ENCODE assay signal across 8 cellular contexts in genomic region chr16:31108794-31109558, GRCh38. TPM values are rescaled to one million over a fixed set of nuclear protein-coding genes. Genes with fewer than 3 reads are reported as not detected.
DNase-seq lines count a peak whose midpoint lies in the region; ATAC-seq, FAIRE-seq and TF ChIP-seq lines count a peak whose summit lies in the region.

No MANE protein-coding gene starts in this region.

- H3K79me1 ChIP-seq in H1 (ENCODE audit: low read depth, low read length) = no peaks in the 10 kb centered on the region; the same call in 1 of the 2 replicates

- H2AFZ ChIP-seq in H1 (ENCODE audit: low read length) = no peak overlapping the region

- CTCF ChIA-PET in H1 (lab: Charles Lee; ENCODE audit: partially characterized antibody) = interaction anchor here (1.0 to 3.1 kb wide), 4 partner anchors 8 to 33 kb away, joined by 3 to 8 read pairs (median 3); partner anchors contain the start of gene KAT8

- H3K9ac ChIP-seq in H1 (replicated peaks in 1 of 4; ENCODE audit: extremely low read depth in 1 of 4, low read depth in 3 of 4, low read length in 3 of 4) = no peak overlapping the region

- POLR2A ChIA-PET in H1 (lab: Charles Lee; ENCODE audit: partially characterized antibody) = interaction anchor here (1.1 to 29.9 kb wide), 5 partner anchors 8 to 71 kb away, joined by 3 to 713 read pairs (median 3); partner anchors contain the start of genes FUS, KAT8, PRSS36 and PRSS8

- no peaks in the 10 kb centered on the region for H3K9me3 ChIP-seq in H1 (ENCODE audit: insufficient read depth in 2 of 2, low read depth in 1 of 2, low read length in 1 of 2)

- TF ChIP-seq RAD21 in H1 (IDR thresholded peaks at IDR 0.05 in 1 of 2, conservative IDR thresholded peaks at IDR 0.05 in 1 of 2; ENCODE audit: low read depth in 2 of 2, low read length in 2 of 2) = no peak

- H3K36me3 Mint-ChIP-seq in nephron (ENCODE audit: low read depth) = peaks cover 27% of the 10 kb centered on the region

- H3K79me2 ChIP-seq in H1 (ENCODE audit: control insufficient read depth in 1 of 2, insufficient read depth in 2 of 2, low read length in 2 of 2) = no peaks in the 10 kb centered on the region

- H3K36me3 ChIP-seq in H1 (ENCODE audit: control insufficient read depth in 2 of 4, insufficient read depth in 4 of 4, low read length in 3 of 4) = peaks cover 2 to 18% (median 12%) of the 10 kb centered on the region in 4 experiments; a peak in 5 of 8 replicates

- peak overlapping the region; percentile 88 to 92 (median 92) for H3K4me3 Mint-ChIP-seq in nephron

- no peak overlapping the region for H4K91ac ChIP-seq in H1 (replicated peaks; ENCODE audit: insufficient read length, low read length)

- FAIRE-seq in H1 (lab: Jason Lieb, UNC) = no peak

- peaks cover 8% of the 10 kb centered on the region for H3K23me2 ChIP-seq in H1 (ENCODE audit: low read depth, low read length)

- H2AK5ac ChIP-seq in H1 (ENCODE audit: low read depth, low read length) = no peak overlapping the region

- H3K27me3 ChIP-seq in H1 (replicated peaks in 1 of 4; ENCODE audit: control insufficient read depth in 3 of 4, extremely low read depth in 1 of 4, insufficient read depth in 3 of 4, low read length in 3 of 4) = no peaks in the 10 kb centered on the region

- H3K23ac ChIP-seq in H1 (ENCODE audit: insufficient read length) = no peak overlapping the region

- H2BK120ac ChIP-seq in H1 (replicated peaks; ENCODE audit: low read depth, low read length) = no peak overlapping the region

- peak overlapping the region; percentile 59 for H3K4me3 ChIP-seq in NB4 (ENCODE audit: low read depth, low read length)
- H3K4me3 ChIP-seq in H1 (ENCODE audit: extremely low read depth in 1 of 4, insufficient read depth in 2 of 4, low read depth in 3 of 4, low read length in 4 of 4) = peak overlapping the region; percentile 61 to 87 (median 70)

- H3K4ac ChIP-seq in H1 (replicated peaks; ENCODE audit: insufficient read length, low read depth, low read length) = no peak overlapping the region

- H3K27ac ChIP-seq in C4-2B (peak overlapping the region; percentile 95), H1 (ENCODE audit: low read depth, low read length) (no peak overlapping the region)

- H3K27me3 Mint-ChIP-seq in nephron (ENCODE audit: low read depth) = no peaks in the 10 kb centered on the region

- no peak overlapping the region; the same call in 1 of the 2 replicates for H3K18ac ChIP-seq in H1 (ENCODE audit: extremely low read depth, low read length)

- no peak overlapping the region for H3K14ac ChIP-seq in H1 (ENCODE audit: insufficient read length)

- no peaks in the 10 kb centered on the region for H4K20me1 ChIP-seq in H1 (replicated peaks in 1 of 2; ENCODE audit: control insufficient read depth in 1 of 2, insufficient read depth in 2 of 2, low read length in 2 of 2)

- TF ChIP-seq CTCF in C4-2B (conservative IDR thresholded peaks at IDR 0.05) (no peak), NB4 (IDR thresholded peaks at IDR 0.05; ENCODE audit: low read depth, low read length) (no peak), H1 (IDR thresholded peaks at IDR 0.05; ENCODE audit: control extremely low read depth in 1 of 3, insufficient read depth in 1 of 3, low read depth in 1 of 3, low read length in 3 of 3) (no peak), nephron (IDR thresholded peaks at IDR 0.05; ENCODE audit: unreplicated experiment in 3 of 3) (no peak)

- no peak for TF ChIP-seq EP300 in H1 (IDR thresholded peaks at IDR 0.05; ENCODE audit: borderline replicate concordance in 1 of 2, low read depth in 2 of 2, low read length in 2 of 2)

- no peak overlapping the region for H4K5ac ChIP-seq in H1 (ENCODE audit: insufficient read length, low read depth, low read length)

- ATAC-seq in HG03521 (IDR thresholded peaks at IDR 0.05; ENCODE audit: unreplicated experiment) = no peak
- no peak for ATAC-seq in activated CD4-positive, CD25-positive, alpha-beta regulatory T cell treated with anti-CD3 and anti-CD28 coated beads, Interleukin-2, amount 50 U/mL, for 24 hours
- no peak for ATAC-seq in GM21619 (IDR thresholded peaks at IDR 0.05; ENCODE audit: unreplicated experiment)

- WGBS in H1 (ENCODE audit: extremely low coverage in 1 of 2, insufficient coverage in 1 of 2, insufficient read length in 1 of 2, insufficient replicate concordance in 2 of 2, low coverage in 1 of 2, low lambda C conversion rate in 2 of 2, missing lambda C conversion rate in 1 of 2), 2 experiments = 49% methylated on average over 53 of the region's 57 CpGs; no CpG with 5 or more reads in 1 of the 2 experiments

- H4K8ac ChIP-seq in H1 (ENCODE audit: extremely low read depth, insufficient read depth, low read length) = peak overlapping the region; percentile 28

- no peaks in the 10 kb centered on the region for H3K9me3 Mint-ChIP-seq in nephron

- TF ChIP-seq POLR2A in NB4 (IDR thresholded peaks at IDR 0.05; ENCODE audit: extremely low read depth, insufficient read length) (no peak), H1 (IDR thresholded peaks at IDR 0.05; ENCODE audit: control extremely low read depth in 1 of 2, low read depth in 2 of 2, low read length in 2 of 2) (no peak)

- no peak overlapping the region for H2BK15ac ChIP-seq in H1 (ENCODE audit: low read length)

- 0 out of 2 replicates have a peak overlapping the region, but pooled peaks have one; percentile 23 for H2BK12ac ChIP-seq in H1 (ENCODE audit: low read depth, low read length)

- H3K4me2 ChIP-seq in H1 (ENCODE audit: insufficient read depth in 1 of 2, low read depth in 2 of 2, low read length in 2 of 2) = peak overlapping the region; percentile 60 to 77

- peaks cover 0 to 5% (median 2%) of the 10 kb centered on the region in 4 experiments; a peak in 1 of 7 replicates for H3K4me1 ChIP-seq in H1 (replicated peaks in 1 of 4; ENCODE audit: control insufficient read depth in 3 of 4, insufficient read depth in 4 of 4, low read length in 3 of 4)

- no peak overlapping the region for H2BK5ac ChIP-seq in H1 (ENCODE audit: low read depth, low read length)

- H2BK20ac ChIP-seq in H1 (ENCODE audit: low read length) = no peak overlapping the region

- no peak overlapping the region for H3K56ac ChIP-seq in H1 (replicated peaks; ENCODE audit: insufficient read length, low read depth, low read length)

- H3K27ac Mint-ChIP-seq in nephron = peak overlapping the region in 2 of 3 experiments; percentile 56 to 64

- no peak for DNase-seq in NB4 (ENCODE audit: low read depth)
- no peak for DNase-seq in H1 (ENCODE audit: low read depth in 1 of 2, low spot score in 2 of 2)
- DNase-seq in NCI-H2171 treated with DMSO at 0.1 percent for 48 hours (lab: John Stamatoyannopoulos, UW) = no peak

- peaks cover 13% of the 10 kb centered on the region for H3K4me1 Mint-ChIP-seq in nephron

RNA-seq across cellular contexts. Expression of gene BCKDK, which starts 0.8 kb away (rescaled TPM):
- total RNA-seq in H1 (2021; fragmentation: NEBNext Ultra II Directional; extraction: Animal tissue kit (Norgen Biotek cat#: 25700)) = 49.6 and 51.5 TPM in 2 replicates
- 77.1 and 97.1 TPM in 2 replicates for polyA plus RNA-seq in H1 (2011; rRNA removed)
- 46.5 TPM for polyA plus RNA-seq in H1 (2011; cell fraction: cytosol; rRNA removed)
- polyA plus RNA-seq in H1 (2011; cell fraction: nucleus; rRNA removed) = 79.7 TPM
- polyA plus RNA-seq in H1 (2012, experiment 1 of 2) = 30.1 to 58.0 TPM (median 53.0 TPM) in 4 replicates
- 61.9 TPM for polyA plus RNA-seq in H1 (2012, experiment 2 of 2)
- polyA plus RNA-seq in H1 (2013, experiment 1 of 2) = 45.0 TPM
- 46.8 TPM for polyA plus RNA-seq in H1 (2013, experiment 2 of 2)
- 24.8 and 31.0 TPM in 2 replicates for polyA minus RNA-seq in H1 (2011; rRNA and poly(A)+ RNA removed)
- polyA minus RNA-seq in H1 (2011; cell fraction: cytosol; rRNA and poly(A)+ RNA removed) = 36.6 TPM
- polyA minus RNA-seq in H1 (2011; cell fraction: nucleus; rRNA and poly(A)+ RNA removed) = 32.5 TPM

RNA-seq across cellular contexts. Expression of gene KAT8, which starts 8.5 kb away (rescaled TPM):
- total RNA-seq in H1 (2021; fragmentation: NEBNext Ultra II Directional; extraction: Animal tissue kit (Norgen Biotek cat#: 25700)) = 61.6 and 68.7 TPM in 2 replicates
- 52.6 and 60.8 TPM in 2 replicates for polyA plus RNA-seq in H1 (2011; rRNA removed)
- 73.1 TPM for polyA plus RNA-seq in H1 (2011; cell fraction: cytosol; rRNA removed)
- 90.5 TPM for polyA plus RNA-seq in H1 (2011; cell fraction: nucleus; rRNA removed)
- polyA plus RNA-seq in H1 (2012, experiment 1 of 2) = 51.6 to 65.4 TPM (median 59.2 TPM) in 4 replicates
- 51.0 TPM for polyA plus RNA-seq in H1 (2012, experiment 2 of 2)
- 35.2 TPM for polyA plus RNA-seq in H1 (2013, experiment 1 of 2)
- 33.5 TPM for polyA plus RNA-seq in H1 (2013, experiment 2 of 2)
- polyA minus RNA-seq in H1 (2011; rRNA and poly(A)+ RNA removed) = 43.6 and 47.9 TPM in 2 replicates
- polyA minus RNA-seq in H1 (2011; cell fraction: cytosol; rRNA and poly(A)+ RNA removed) = 29.1 TPM
- 25.3 TPM for polyA minus RNA-seq in H1 (2011; cell fraction: nucleus; rRNA and poly(A)+ RNA removed)

RNA-seq across cellular contexts. Expression of gene VKORC1, which starts 14.4 kb away (rescaled TPM):
- total RNA-seq in H1 (2021; fragmentation: NEBNext Ultra II Directional; extraction: Animal tissue kit (Norgen Biotek cat#: 25700)) = 83.3 and 84.1 TPM in 2 replicates
- 483 and 512 TPM in 2 replicates for polyA plus RNA-seq in H1 (2011; rRNA removed)
- polyA plus RNA-seq in H1 (2011; cell fraction: cytosol; rRNA removed) = 255 TPM
- 252 TPM for polyA plus RNA-seq in H1 (2011; cell fraction: nucleus; rRNA removed)
- polyA plus RNA-seq in H1 (2012, experiment 1 of 2) = 102 to 148 TPM (median 131 TPM) in 4 replicates
- polyA plus RNA-seq in H1 (2012, experiment 2 of 2) = 241 TPM
- polyA plus RNA-seq in H1 (2013, experiment 1 of 2) = 194 TPM
- 225 TPM for polyA plus RNA-seq in H1 (2013, experiment 2 of 2)
- 162 and 226 TPM in 2 replicates for polyA minus RNA-seq in H1 (2011; rRNA and poly(A)+ RNA removed)
- 64.1 TPM for polyA minus RNA-seq in H1 (2011; cell fraction: cytosol; rRNA and poly(A)+ RNA removed)
- 59.3 TPM for polyA minus RNA-seq in H1 (2011; cell fraction: nucleus; rRNA and poly(A)+ RNA removed)

RNA-seq across cellular contexts. Expression of gene PRSS53, which starts 20.2 kb away (rescaled TPM):
- 1.7 and 2.5 TPM in 2 replicates for total RNA-seq in H1 (2021; fragmentation: NEBNext Ultra II Directional; extraction: Animal tissue kit (Norgen Biotek cat#: 25700))
- polyA plus RNA-seq in H1 (2011; rRNA removed) = 2.6 and 3.6 TPM in 2 replicates
- polyA plus RNA-seq in H1 (2011; cell fraction: cytosol; rRNA removed) = 2.3 TPM
- 21.6 TPM for polyA plus RNA-seq in H1 (2011; cell fraction: nucleus; rRNA removed)
- polyA plus RNA-seq in H1 (2012, experiment 1 of 2) = 1.7 to 2.4 TPM (median 2.1 TPM) in 4 replicates
- polyA plus RNA-seq in H1 (2012, experiment 2 of 2) = 1.7 TPM
- polyA plus RNA-seq in H1 (2013, experiment 1 of 2) = 1.9 TPM
- 1.6 TPM for polyA plus RNA-seq in H1 (2013, experiment 2 of 2)
- 1.0 and 1.2 TPM in 2 replicates for polyA minus RNA-seq in H1 (2011; rRNA and poly(A)+ RNA removed)
- 0.59 TPM for polyA minus RNA-seq in H1 (2011; cell fraction: cytosol; rRNA and poly(A)+ RNA removed)
- 6.7 TPM for polyA minus RNA-seq in H1 (2011; cell fraction: nucleus; rRNA and poly(A)+ RNA removed)

RNA-seq across cellular contexts. Expression of gene PRSS8, which starts 26.6 kb away (rescaled TPM):
- total RNA-seq in H1 (2021; fragmentation: NEBNext Ultra II Directional; extraction: Animal tissue kit (Norgen Biotek cat#: 25700)) = 86.1 and 87.7 TPM in 2 replicates
- polyA plus RNA-seq in H1 (2011; rRNA removed) = 273 and 321 TPM in 2 replicates
- 136 TPM for polyA plus RNA-seq in H1 (2011; cell fraction: cytosol; rRNA removed)
- 162 TPM for polyA plus RNA-seq in H1 (2011; cell fraction: nucleus; rRNA removed)
- 71.0 to 119 TPM (median 109 TPM) in 4 replicates for polyA plus RNA-seq in H1 (2012, experiment 1 of 2)
- polyA plus RNA-seq in H1 (2012, experiment 2 of 2) = 123 TPM
- polyA plus RNA-seq in H1 (2013, experiment 1 of 2) = 180 TPM
- 205 TPM for polyA plus RNA-seq in H1 (2013, experiment 2 of 2)
- polyA minus RNA-seq in H1 (2011; rRNA and poly(A)+ RNA removed) = 56.1 and 63.2 TPM in 2 replicates
- 86.6 TPM for polyA minus RNA-seq in H1 (2011; cell fraction: cytosol; rRNA and poly(A)+ RNA removed)
- 37.2 TPM for polyA minus RNA-seq in H1 (2011; cell fraction: nucleus; rRNA and poly(A)+ RNA removed)
